ENCODE assay signal across 9 cellular contexts in the genomic region with DNA sequence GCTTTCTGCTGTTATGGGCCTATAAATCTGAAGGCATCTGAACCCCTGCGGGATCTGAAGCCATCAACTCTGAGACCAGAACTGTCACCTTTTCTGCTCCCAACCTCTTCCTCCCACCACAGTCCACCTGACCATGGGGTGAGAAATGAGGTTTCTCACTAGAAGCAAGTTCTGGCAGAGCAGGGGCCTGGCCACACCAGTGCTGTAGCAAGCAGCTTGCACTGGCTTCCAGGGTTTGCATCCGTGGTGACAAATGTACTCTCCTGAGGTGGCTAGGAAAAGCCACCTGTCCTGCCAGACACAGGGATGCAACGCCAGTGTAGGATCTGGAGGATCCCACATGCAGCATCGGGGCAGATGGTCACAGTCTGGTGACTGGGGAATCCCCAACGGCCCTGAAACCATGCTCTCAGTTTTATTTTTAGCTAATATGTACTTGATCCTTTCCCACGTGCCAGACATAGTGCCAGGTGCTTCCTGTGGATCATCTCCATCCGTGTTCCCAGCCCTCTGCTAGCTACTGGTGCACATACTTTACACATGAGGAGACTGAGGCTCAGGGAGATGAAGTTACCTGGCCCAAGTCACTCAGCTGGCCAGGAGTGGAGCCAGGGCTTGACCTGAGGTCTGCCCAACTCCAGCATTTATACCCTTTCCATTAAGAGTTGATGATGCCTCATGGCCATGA.
DNase-seq lines count a peak whose midpoint lies in the region; ATAC-seq and TF ChIP-seq lines count a peak whose summit lies in the region.
"Had no signal": no experiment of that assay in that cellular context is flagged by ENCODE, and none has a peak within 500 bp of the region (broad histone marks: within the 10 kb centered on the region; RNA-seq: fewer than 3 reads in every experiment).

No MANE protein-coding gene starts in this region.

- H3K27ac Mint-ChIP-seq in activated naive CD8-positive, alpha-beta T cell treated with anti-CD3 and anti-CD28 coated beads, Interleukin-2, amount 50 U/mL, for 24 hours: no peak overlapping the region
- H3K27ac Mint-ChIP-seq in WTC11: no peak overlapping the region

- H3K4me3 ChIP-seq in GM12864 (ENCODE audit: low read depth, low read length) (no peak overlapping the region), right cardiac atrium (ENCODE audit: low read length) (no peak overlapping the region)

- intact Hi-C loops in right cardiac atrium (cut with DNase I): loop anchor here in 1 of 4 donors (5.0 kb wide), 1 partner anchor 947 kb away; no protein-coding TSS in a partner anchor

- no peaks in the 10 kb centered on the region for H3K27me3 ChIP-seq in right cardiac atrium (ENCODE audit: control insufficient read depth, insufficient read depth)

- H3K27me3 Mint-ChIP-seq in activated naive CD8-positive, alpha-beta T cell treated with anti-CD3 and anti-CD28 coated beads, Interleukin-2, amount 50 U/mL, for 24 hours: peaks cover 4% of the 10 kb centered on the region
- no peaks in the 10 kb centered on the region; the same call in 1 of the 2 replicates for H3K27me3 Mint-ChIP-seq in WTC11 (ENCODE audit: low read depth)

- WGBS in right cardiac atrium: 56% methylated on average over 7 of the region's 7 CpGs

- DNase-seq in GM12864 (ENCODE audit: low read depth) (peak; percentile 60), WTC11 (ENCODE audit: low spot score) (no peak), amygdala (lab: John Stamatoyannopoulos, UW) (no peak), right cardiac atrium (no peak)
- DNase-seq in activated naive CD8-positive, alpha-beta T cell treated with anti-CD3 and anti-CD28 coated beads, Interleukin-2, amount 50 U/mL, for 24 hours: peak; percentile 14
- DNase-seq in central memory CD4-positive, alpha-beta T cell: no peak
- DNase-seq: NCI-H1105 treated with DMSO at 0.1 percent for 48 hours had no signal

- TF ChIP-seq CTCF in GM12864 (IDR thresholded peaks at IDR 0.05; ENCODE audit: low read depth, low read length, missing control alignments) (no peak), WTC11 (IDR thresholded peaks at IDR 0.05) (no peak)

- peaks cover 31% of the 10 kb centered on the region for H3K4me1 Mint-ChIP-seq in activated naive CD8-positive, alpha-beta T cell treated with anti-CD3 and anti-CD28 coated beads, Interleukin-2, amount 50 U/mL, for 24 hours
- peaks cover 9% of the 10 kb centered on the region for H3K4me1 Mint-ChIP-seq in WTC11

- POLR2A ChIA-PET in WTC11 (lab: Charles Lee): no interaction called here

- H3K4me3 Mint-ChIP-seq in activated naive CD8-positive, alpha-beta T cell treated with anti-CD3 and anti-CD28 coated beads, Interleukin-2, amount 50 U/mL, for 24 hours: no peak overlapping the region
- H3K4me3 Mint-ChIP-seq in WTC11: no peak overlapping the region

- no peaks in the 10 kb centered on the region for H3K9me3 ChIP-seq in right cardiac atrium (ENCODE audit: control insufficient read depth, low read length)

- CTCF ChIA-PET in WTC11 (lab: Charles Lee): interaction anchor here (1.2 kb wide), 1 partner anchor 567 kb away, joined by 3 read pairs; no protein-coding TSS in a partner anchor

- no peaks in the 10 kb centered on the region for H3K36me3 Mint-ChIP-seq in activated naive CD8-positive, alpha-beta T cell treated with anti-CD3 and anti-CD28 coated beads, Interleukin-2, amount 50 U/mL, for 24 hours (ENCODE audit: low read depth)
- H3K36me3 Mint-ChIP-seq in WTC11: no peaks in the 10 kb centered on the region

- peak; percentile 47 for ATAC-seq in GM19438 (IDR thresholded peaks at IDR 0.05; ENCODE audit: low read depth, unreplicated experiment)
- peak; percentile 52 for ATAC-seq in HG03108 (IDR thresholded peaks at IDR 0.05; ENCODE audit: unreplicated experiment)
- ATAC-seq in activated naive CD8-positive, alpha-beta T cell treated with anti-CD3 and anti-CD28 coated beads, Interleukin-2, amount 50 U/mL, for 24 hours: peak; percentile 15
- ATAC-seq in WTC11: no peak
- ATAC-seq in right cardiac atrium: no peak

- H3K9me3 Mint-ChIP-seq in activated naive CD8-positive, alpha-beta T cell treated with anti-CD3 and anti-CD28 coated beads, Interleukin-2, amount 50 U/mL, for 24 hours: no peaks in the 10 kb centered on the region
- peaks cover 5% of the 10 kb centered on the region; the same call in 1 of the 2 replicates for H3K9me3 Mint-ChIP-seq in WTC11

- H3K27ac ChIP-seq in right cardiac atrium (ENCODE audit: low read length): no peak overlapping the region

- H3K4me1 ChIP-seq in right cardiac atrium (ENCODE audit: control insufficient read depth, insufficient read depth, low read length): no peaks in the 10 kb centered on the region

TF ChIP-seq in WTC11, 78 proteins besides CTCF, POLR2A, EP300 and RAD21:
- TF ChIP-seq ESRRA (CRISPR knock-in tag; IDR thresholded peaks at IDR 0.05; ENCODE audit: borderline replicate concordance) (no peak), ETV6 (CRISPR knock-in tag; IDR thresholded peaks at IDR 0.05) (no peak), KAT7 (CRISPR knock-in tag; IDR thresholded peaks at IDR 0.05; ENCODE audit: borderline replicate concordance) (no peak), ZBTB21 (CRISPR knock-in tag; IDR thresholded peaks at IDR 0.05; ENCODE audit: borderline replicate concordance) (no peak)
- TF ChIP-seq, protein P1, sequence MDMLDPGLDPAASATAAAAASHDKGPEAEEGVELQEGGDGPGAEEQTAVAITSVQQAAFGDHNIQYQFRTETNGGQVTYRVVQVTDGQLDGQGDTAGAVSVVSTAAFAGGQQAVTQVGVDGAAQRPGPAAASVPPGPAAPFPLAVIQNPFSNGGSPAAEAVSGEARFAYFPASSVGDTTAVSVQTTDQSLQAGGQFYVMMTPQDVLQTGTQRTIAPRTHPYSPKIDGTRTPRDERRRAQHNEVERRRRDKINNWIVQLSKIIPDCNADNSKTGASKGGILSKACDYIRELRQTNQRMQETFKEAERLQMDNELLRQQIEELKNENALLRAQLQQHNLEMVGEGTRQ (CRISPR knock-in tag; IDR thresholded peaks at IDR 0.05): no peak
- TF ChIP-seq, protein P2, sequence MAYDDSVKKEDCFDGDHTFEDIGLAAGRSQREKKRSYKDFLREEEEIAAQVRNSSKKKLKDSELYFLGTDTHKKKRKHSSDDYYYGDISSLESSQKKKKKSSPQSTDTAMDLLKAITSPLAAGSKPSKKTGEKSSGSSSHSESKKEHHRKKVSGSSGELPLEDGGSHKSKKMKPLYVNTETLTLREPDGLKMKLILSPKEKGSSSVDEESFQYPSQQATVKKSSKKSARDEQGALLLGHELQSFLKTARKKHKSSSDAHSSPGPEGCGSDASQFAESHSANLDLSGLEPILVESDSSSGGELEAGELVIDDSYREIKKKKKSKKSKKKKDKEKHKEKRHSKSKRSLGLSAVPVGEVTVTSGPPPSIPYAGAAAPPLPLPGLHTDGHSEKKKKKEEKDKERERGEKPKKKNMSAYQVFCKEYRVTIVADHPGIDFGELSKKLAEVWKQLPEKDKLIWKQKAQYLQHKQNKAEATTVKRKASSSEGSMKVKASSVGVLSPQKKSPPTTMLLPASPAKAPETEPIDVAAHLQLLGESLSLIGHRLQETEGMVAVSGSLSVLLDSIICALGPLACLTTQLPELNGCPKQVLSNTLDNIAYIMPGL (CRISPR knock-in tag; IDR thresholded peaks at IDR 0.05): no peak
TF ChIP-seq in WTC11: peak in this region for 0.

Comparison
In these comparisons a context has a peak if more than half of its experiments do, and no peak if none do; other contexts are left out.
1. DNase-seq: peak in GM12864 (single experiment) and activated naive CD8-positive, alpha-beta T cell treated with anti-CD3 and anti-CD28 coated beads, Interleukin-2, amount 50 U/mL, for 24 hours (single experiment); none in WTC11 (single experiment), central memory CD4-positive, alpha-beta T cell (single experiment), amygdala (0 of 56) and right cardiac atrium (0 of 3).
2. ATAC-seq: peak in GM19438 (single experiment), HG03108 (single experiment) and activated naive CD8-positive, alpha-beta T cell treated with anti-CD3 and anti-CD28 coated beads, Interleukin-2, amount 50 U/mL, for 24 hours (single experiment); none in WTC11 (single experiment) and right cardiac atrium (0 of 2).